18 cellular contexts compared by ENCODE assay signal in genomic region chr3:25291524-25291923, GRCh38.
DNase-seq lines count a peak whose midpoint lies in the region; ATAC-seq and TF ChIP-seq lines count a peak whose summit lies in the region.
"Had no signal": no experiment of that assay in that cellular context is flagged by ENCODE, and none has a peak within 500 bp of the region (broad histone marks: within the 10 kb centered on the region; RNA-seq: fewer than 3 reads in every experiment).

No MANE protein-coding gene starts in this region.

- H3K4me2 ChIP-seq in hepatocyte: peak overlapping the region; percentile 3

- peak; percentile 65 for DNase-seq in NCI-H2227 (lab: John Stamatoyannopoulos, UW; ENCODE audit: unreplicated experiment)
- peak; percentile 16 for DNase-seq in hepatocyte (ENCODE audit: low spot score)
- no peak for DNase-seq in progenitor cell of endocrine pancreas (ENCODE audit: low spot score, unreplicated experiment)
- no peak for DNase-seq in RPMI8226
- no peak for DNase-seq in UCSD-AML1 (lab: John Stamatoyannopoulos, UW; ENCODE audit: unreplicated experiment)
- no peak for DNase-seq in body of pancreas
- DNase-seq: activated gamma-delta T cell; effector CD8-positive, alpha-beta T cell; NCI-H446 treated with DMSO at 0.1 percent for 48 hours; ovary; Right ventricle myocardium superior; stimulated activated naive CD4-positive, alpha-beta T cell treated with Interleukin-2 at 50 U/mL for 16 hours; T-helper 1 cell; tibial artery had no signal

- no peaks in the 10 kb centered on the region for H4K20me1 ChIP-seq in hepatocyte (ENCODE audit: insufficient read depth, poor library complexity, severe bottlenecking)

- H3K4me3 Mint-ChIP-seq in progenitor cell of endocrine pancreas (ENCODE audit: low read depth): peak overlapping the region; percentile 4
- H3K4me3 Mint-ChIP-seq: B cell; central memory CD8-positive, alpha-beta T cell had no signal

- CTCF ChIA-PET in HEK293 (lab: Yijun Ruan, JAX): interaction anchor here (0.6 kb wide), 1 partner anchor 770 kb away, joined by 3 read pairs; no protein-coding TSS in a partner anchor

- H3K27ac Mint-ChIP-seq in progenitor cell of endocrine pancreas: peak overlapping the region; percentile 30
- H3K27ac Mint-ChIP-seq: B cell had no signal

- H3K36me3 Mint-ChIP-seq in progenitor cell of endocrine pancreas (ENCODE audit: insufficient read depth): no peaks in the 10 kb centered on the region

- H3K27me3 Mint-ChIP-seq in progenitor cell of endocrine pancreas: peaks cover 4% of the 10 kb centered on the region
- H3K27me3 Mint-ChIP-seq: B cell; central memory CD8-positive, alpha-beta T cell had no signal

- no peaks in the 10 kb centered on the region for H3K36me3 ChIP-seq in HEK293 (ENCODE audit: control insufficient read depth in 2 of 2, insufficient read depth in 1 of 2, low read length in 2 of 2)
- no peaks in the 10 kb centered on the region for H3K36me3 ChIP-seq in hepatocyte (replicated peaks; ENCODE audit: insufficient read depth, low read depth)
- H3K36me3 ChIP-seq in body of pancreas (replicated peaks in 1 of 2; ENCODE audit: insufficient read depth in 1 of 2, low read depth in 2 of 2): no peaks in the 10 kb centered on the region
- H3K36me3 ChIP-seq: ovary, tibial artery had no signal

- H3K9me3 ChIP-seq in HEK293 (ENCODE audit: control insufficient read depth, insufficient read depth, low read depth, low read length) (no peaks in the 10 kb centered on the region), hepatocyte (ENCODE audit: low read depth) (no peaks in the 10 kb centered on the region), body of pancreas (no peaks in the 10 kb centered on the region)
- H3K9me3 ChIP-seq: Caco-2, ovary, tibial artery had no signal

- ATAC-seq in body of pancreas: no peak

- WGBS in hepatocyte (ENCODE audit: low lambda C conversion rate, missing lambda C conversion rate): 16% methylated on average over 1 of the region's 1 CpG
- WGBS in body of pancreas, 2 donors: 4 to 10% methylated on average over 1 of the region's 1 CpG

- intact Hi-C loops in body of pancreas (cut with DNase I): no loop called here

- H3K27ac ChIP-seq in HEK293 (ENCODE audit: extremely low read depth, low read depth, low read length): no peak overlapping the region
- H3K27ac ChIP-seq in hepatocyte: peak overlapping the region; percentile 17
- H3K27ac ChIP-seq in body of pancreas: no peak overlapping the region
- H3K27ac ChIP-seq: ovary, tibial artery had no signal

- no peaks in the 10 kb centered on the region for H3K79me2 ChIP-seq in hepatocyte

- TF ChIP-seq POLR2A in body of pancreas (IDR thresholded peaks at IDR 0.05): no peak

- H3K4me1 ChIP-seq in HEK293 (ENCODE audit: control insufficient read depth, insufficient read depth, low read length) (no peaks in the 10 kb centered on the region; the same call in 1 of the 2 replicates), hepatocyte (ENCODE audit: insufficient read depth) (peaks cover 22% of the 10 kb centered on the region), body of pancreas (no peaks in the 10 kb centered on the region)
- H3K4me1 ChIP-seq: tibial artery had no signal

- H2AFZ ChIP-seq in hepatocyte: no peak overlapping the region

- H3K9me3 Mint-ChIP-seq in progenitor cell of endocrine pancreas (ENCODE audit: low read depth): peaks cover 3% of the 10 kb centered on the region

- H3K4me1 Mint-ChIP-seq in progenitor cell of endocrine pancreas (ENCODE audit: low read depth): peaks cover 33% of the 10 kb centered on the region
- H3K4me1 Mint-ChIP-seq: B cell; central memory CD8-positive, alpha-beta T cell had no signal

- H3K27me3 ChIP-seq in hepatocyte: no peaks in the 10 kb centered on the region
- no peaks in the 10 kb centered on the region for H3K27me3 ChIP-seq in body of pancreas
- H3K27me3 ChIP-seq: ovary, tibial artery had no signal

- TF ChIP-seq CTCF in HEK293 (tag by site-specific recombination; IDR thresholded peaks at IDR 0.05): no peak
- TF ChIP-seq CTCF in hepatocyte (IDR thresholded peaks at IDR 0.05; ENCODE audit: poor library complexity): no peak
- TF ChIP-seq CTCF in progenitor cell of endocrine pancreas (IDR thresholded peaks at IDR 0.05; ENCODE audit: unreplicated experiment): no peak
- no peak for TF ChIP-seq CTCF in body of pancreas (IDR thresholded peaks at IDR 0.05)

- H3K9me2 ChIP-seq in hepatocyte (replicated peaks; ENCODE audit: insufficient read depth): no peaks in the 10 kb centered on the region

- no peak overlapping the region for H3K4me3 ChIP-seq in HEK293 (ENCODE audit: low read depth, low read length)
- no peak overlapping the region for H3K4me3 ChIP-seq in hepatocyte
- no peak overlapping the region for H3K4me3 ChIP-seq in body of pancreas
- H3K4me3 ChIP-seq: ovary, tibial artery had no signal

- POLR2A ChIA-PET in HEK293 (lab: Yijun Ruan, JAX): interaction anchor here (0.7 kb wide), 1 partner anchor 142 kb away, joined by 3 read pairs; no protein-coding TSS in a partner anchor

TF ChIP-seq in HEK293, 187 proteins besides CTCF, POLR2A, EP300 and RAD21:
- no peak for TF ChIP-seq ZNF449 (tag by site-specific recombination; IDR thresholded peaks at IDR 0.05)
- TF ChIP-seq MEIS1 (CRISPR knock-in tag; IDR thresholded peaks at IDR 0.05; ENCODE audit: borderline replicate concordance): peak; percentile 26; the same call in 1 of the 2 replicates
- TF ChIP-seq FEZF1 (tag by site-specific recombination; IDR thresholded peaks at IDR 0.05): peak; percentile 53; the same call in 1 of the 2 replicates
TF ChIP-seq in HEK293: peak in this region for 2.

Comparison
In these comparisons a context has a peak if more than half of its experiments do, and no peak if none do; other contexts are left out.
1. DNase-seq: peak in NCI-H2227 (single experiment) and hepatocyte (single experiment); none in progenitor cell of endocrine pancreas (single experiment), RPMI8226 (single experiment), UCSD-AML1 (single experiment) and body of pancreas (0 of 4).